In genomic region chr10:110840225-110840922, GRCh38 we compare ENCODE assay signal across 1 cellular context.
A peak's percentile ranks its signal among the peaks of the same experiment; 100 is the strongest.
TF ChIP-seq lines count a peak whose summit lies in the region.

No MANE protein-coding gene starts in this region.

TF ChIP-seq in HepG2, 621 proteins besides CTCF, POLR2A, EP300 and RAD21 (continued from another document and continues in another):
- TF ChIP-seq ARID5B (CRISPR knock-in tag; IDR thresholded peaks at IDR 0.05) (peak; percentile 88), PAX8 (CRISPR knock-in tag; IDR thresholded peaks at IDR 0.05; ENCODE audit: borderline replicate concordance) (no peak), ZNF251 (CRISPR knock-in tag; IDR thresholded peaks at IDR 0.05) (no peak), NCOA1 (CRISPR knock-in tag; IDR thresholded peaks at IDR 0.05) (0 out of 2 replicates have a peak, but pooled peaks have one; percentile 59), NR2F6 (IDR thresholded peaks at IDR 0.05) (no peak; the same call in 1 of the 2 replicates), NR2F6 (CRISPR knock-in tag; IDR thresholded peaks at IDR 0.05) (peak; percentile 43; the same call in 1 of the 2 replicates), CHCHD3 (CRISPR knock-in tag; IDR thresholded peaks at IDR 0.05) (no peak), GABPB1 (CRISPR knock-in tag; IDR thresholded peaks at IDR 0.05) (0 out of 2 replicates have a peak, but pooled peaks have one; percentile 25), ZNF790 (CRISPR knock-in tag; IDR thresholded peaks at IDR 0.05; ENCODE audit: borderline replicate concordance) (no peak), SATB2 (CRISPR knock-in tag; IDR thresholded peaks at IDR 0.05) (no peak), TEF (CRISPR knock-in tag; IDR thresholded peaks at IDR 0.05) (no peak), ZNF232 (CRISPR knock-in tag; IDR thresholded peaks at IDR 0.05; ENCODE audit: borderline replicate concordance) (peak; percentile 35; the same call in 1 of the 2 replicates), ZNF768 (CRISPR knock-in tag; IDR thresholded peaks at IDR 0.05) (no peak), RFX3 (CRISPR knock-in tag; IDR thresholded peaks at IDR 0.05) (no peak), FIP1L1 (IDR thresholded peaks at IDR 0.05; ENCODE audit: borderline replicate concordance, insufficient read depth, low read depth, low read length) (no peak), WIZ (CRISPR knock-in tag; IDR thresholded peaks at IDR 0.05) (no peak), ATF7-NPFF (CRISPR knock-in tag; IDR thresholded peaks at IDR 0.05; ENCODE audit: low read depth) (no peak), PHB2 (IDR thresholded peaks at IDR 0.05; ENCODE audit: partially characterized antibody) (no peak), TCF12 (IDR thresholded peaks at IDR 0.05) (no peak), TCF12 (CRISPR knock-in tag; IDR thresholded peaks at IDR 0.05) (0 out of 2 replicates have a peak, but pooled peaks have one; percentile 43), RCOR2 (CRISPR knock-in tag; IDR thresholded peaks at IDR 0.05) (peak; percentile 68; the same call in 1 of the 2 replicates), KLF16 (CRISPR knock-in tag; IDR thresholded peaks at IDR 0.05) (no peak; a peak in 1 of 4 replicates), ZNF562 (CRISPR knock-in tag; IDR thresholded peaks at IDR 0.05; ENCODE audit: borderline replicate concordance) (no peak), CSRNP1 (CRISPR knock-in tag; IDR thresholded peaks at IDR 0.05) (peak; percentile 70; the same call in 1 of the 2 replicates), GATAD2A (CRISPR knock-in tag; IDR thresholded peaks at IDR 0.05) (peak; percentile 93), ZIK1 (CRISPR knock-in tag; IDR thresholded peaks at IDR 0.05; ENCODE audit: borderline replicate concordance, low read depth) (no peak), ZNF557 (CRISPR knock-in tag; IDR thresholded peaks at IDR 0.05) (no peak), IKZF4 (CRISPR knock-in tag; IDR thresholded peaks at IDR 0.05; ENCODE audit: borderline replicate concordance, low read depth, not compliant biosample characterization) (no peak), RBM22 (optimal IDR thresholded peaks at IDR 0.05; ENCODE audit: low read length) (no peak), ZNF432 (CRISPR knock-in tag; IDR thresholded peaks at IDR 0.05; ENCODE audit: borderline replicate concordance) (no peak), ZBTB33 (CRISPR knock-in tag; IDR thresholded peaks at IDR 0.05) (no peak), TBP (CRISPR knock-in tag; IDR thresholded peaks at IDR 0.05) (no peak), ZMYM4 (CRISPR knock-in tag; IDR thresholded peaks at IDR 0.05) (peak; percentile 65), ARID2 (CRISPR knock-in tag; IDR thresholded peaks at IDR 0.05; ENCODE audit: borderline replicate concordance) (no peak), GPBP1L1 (CRISPR knock-in tag; IDR thresholded peaks at IDR 0.05) (no peak), ZNF761 (CRISPR knock-in tag; conservative IDR thresholded peaks at IDR 0.05) (no peak), BRD4 (CRISPR knock-in tag; IDR thresholded peaks at IDR 0.05) (no peak), ZNF17 (CRISPR knock-in tag; IDR thresholded peaks at IDR 0.05) (no peak), ZNF280D (CRISPR knock-in tag; IDR thresholded peaks at IDR 0.05) (no peak), MIXL1 (CRISPR knock-in tag; IDR thresholded peaks at IDR 0.05) (no peak), PRDM10 (CRISPR knock-in tag; IDR thresholded peaks at IDR 0.05; ENCODE audit: low read depth) (peak; percentile 50; the same call in 1 of the 2 replicates), MYPOP (CRISPR knock-in tag; IDR thresholded peaks at IDR 0.05) (no peak), GATAD1 (CRISPR knock-in tag; IDR thresholded peaks at IDR 0.05) (no peak), TP53 (CRISPR knock-in tag; conservative IDR thresholded peaks at IDR 0.05) (no peak), ZBTB21 (CRISPR knock-in tag; IDR thresholded peaks at IDR 0.05) (no peak), ZNF207 (IDR thresholded peaks at IDR 0.05; ENCODE audit: borderline replicate concordance) (no peak), ZBTB38 (CRISPR knock-in tag; IDR thresholded peaks at IDR 0.05) (no peak)
